Comparison of ENCODE assay signal across 21 cellular contexts in the genomic region with DNA sequence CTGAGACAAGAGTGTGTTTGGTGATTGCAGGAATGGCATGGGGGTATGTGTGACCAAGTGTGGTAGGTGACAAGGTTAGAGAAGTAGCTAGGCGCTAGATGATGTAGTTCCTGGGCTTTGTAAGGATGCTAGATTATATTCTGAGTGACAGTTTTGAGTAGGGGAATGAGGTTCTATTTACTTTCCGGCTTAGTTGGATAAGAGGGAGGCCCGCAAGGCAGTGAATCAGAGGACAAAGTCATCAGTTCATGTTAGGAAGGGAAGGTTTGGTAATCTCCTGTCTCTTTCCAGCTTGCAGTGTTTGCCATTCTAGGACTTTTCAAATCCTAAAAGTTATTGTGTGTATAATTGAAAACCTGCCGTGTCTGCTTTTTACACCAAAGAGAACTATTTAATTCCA.
DNase-seq lines count a peak whose midpoint lies in the region; ATAC-seq and TF ChIP-seq lines count a peak whose summit lies in the region.
"Had no signal": no experiment of that assay in that cellular context is flagged by ENCODE, and none has a peak within 500 bp of the region (broad histone marks: within the 10 kb centered on the region; RNA-seq: fewer than 3 reads in every experiment).

No MANE protein-coding gene starts in this region.

- DNase-seq in HuH-7 (ENCODE audit: low spot score) (peak; percentile 50), adipocyte (ENCODE audit: low read depth) (peak; percentile 4), fibroblast of mammary gland (ENCODE audit: low read depth) (peak; percentile 7), NCI-H2171 (lab: John Stamatoyannopoulos, UW) (no peak)
- no peak for DNase-seq in T-helper 2 cell treated with Interferon-gamma antibody and Interleukin-4, amounts not matched to agents 5 μg/mL and 100 μg/mL, for 36 hours (ENCODE audit: low spot score)
- no peak for DNase-seq in activated CD4-positive, alpha-beta T cell treated with anti-CD3 and anti-CD28 coated beads, Interleukin-2, amount 50 U/mL, for 1 hour
- DNase-seq: Calu3; CD4-positive, CD25-positive, alpha-beta regulatory T cell; DND-41; GDM1; GM23248; NCI-H1092; NCI-H1694; NCI-H2227 treated with DMSO at 0.1 percent for 48 hours; NCI-H524; SJCRH30; SW 1271 had no signal

- TF ChIP-seq CTCF in fibroblast of mammary gland (conservative IDR thresholded peaks at IDR 0.05; ENCODE audit: control insufficient read depth, insufficient read depth, low read depth, low read length), result no peak

- peaks cover 20% of the 10 kb centered on the region for H3K27me3 Mint-ChIP-seq in T-helper 2 cell treated with Interferon-gamma antibody and Interleukin-4, amounts not matched to agents 5 μg/mL and 100 μg/mL, for 36 hours (ENCODE audit: low read depth)
- H3K27me3 Mint-ChIP-seq: B cell had no signal

- H3K36me3 ChIP-seq in adipocyte (ENCODE audit: control insufficient read depth, insufficient read depth, low read length, severe bottlenecking), result no peaks in the 10 kb centered on the region
- H3K36me3 ChIP-seq: SJCRH30 had no signal

- H3K4me1 Mint-ChIP-seq in T-helper 2 cell treated with Interferon-gamma antibody and Interleukin-4, amounts not matched to agents 5 μg/mL and 100 μg/mL, for 36 hours (ENCODE audit: low read depth), result no peaks in the 10 kb centered on the region
- H3K4me1 Mint-ChIP-seq: B cell; CD4-positive, CD25-positive, alpha-beta regulatory T cell had no signal

- no peak overlapping the region for H3K27ac Mint-ChIP-seq in T-helper 2 cell treated with Interferon-gamma antibody and Interleukin-4, amounts not matched to agents 5 μg/mL and 100 μg/mL, for 36 hours
- H3K27ac Mint-ChIP-seq: B cell; CD4-positive, CD25-positive, alpha-beta regulatory T cell had no signal

- H3K4me3 Mint-ChIP-seq in T-helper 2 cell treated with Interferon-gamma antibody and Interleukin-4, amounts not matched to agents 5 μg/mL and 100 μg/mL, for 36 hours, result no peak overlapping the region
- H3K4me3 Mint-ChIP-seq: B cell had no signal

- no peaks in the 10 kb centered on the region for H3K36me3 Mint-ChIP-seq in T-helper 2 cell treated with Interferon-gamma antibody and Interleukin-4, amounts not matched to agents 5 μg/mL and 100 μg/mL, for 36 hours (ENCODE audit: low read depth)
- H3K36me3 Mint-ChIP-seq: CD4-positive, CD25-positive, alpha-beta regulatory T cell had no signal

- H3K4me1 ChIP-seq in adipocyte (ENCODE audit: control insufficient read depth, insufficient read depth, low read length), result no peaks in the 10 kb centered on the region
- H3K4me1 ChIP-seq: SJCRH30 had no signal

- H3K27me3 ChIP-seq in adipocyte (replicated peaks; ENCODE audit: control insufficient read depth, insufficient read depth, low read length), result no peaks in the 10 kb centered on the region
- H3K27me3 ChIP-seq: SJCRH30 had no signal

- H3K9me3 Mint-ChIP-seq in T-helper 2 cell treated with Interferon-gamma antibody and Interleukin-4, amounts not matched to agents 5 μg/mL and 100 μg/mL, for 36 hours, result no peaks in the 10 kb centered on the region
- H3K9me3 Mint-ChIP-seq: CD4-positive, CD25-positive, alpha-beta regulatory T cell had no signal

- no peaks in the 10 kb centered on the region for H3K9me3 ChIP-seq in adipocyte (ENCODE audit: control insufficient read depth, low read length)
- H3K9me3 ChIP-seq: SJCRH30 had no signal

- no peak overlapping the region for H3K9ac ChIP-seq in adipocyte (ENCODE audit: low read length)
- H3K9ac ChIP-seq: GM23248 had no signal

- H3K4me3 ChIP-seq in adipocyte (ENCODE audit: low read length) (no peak overlapping the region), fibroblast of mammary gland (ENCODE audit: control insufficient read depth, low read depth, low read length) (no peak overlapping the region)
- H3K4me3 ChIP-seq: GM12878, GM23248, SJCRH30 had no signal

- ATAC-seq in GM18517 (IDR thresholded peaks at IDR 0.05; ENCODE audit: unreplicated experiment), result no peak
- ATAC-seq: GM12878, HCT116 had no signal

Comparison
In these comparisons a context has a peak if more than half of its experiments do, and no peak if none do; other contexts are left out.
1. DNase-seq: peak in HuH-7 (single experiment), adipocyte (single experiment) and fibroblast of mammary gland (single experiment); none in T-helper 2 cell treated with Interferon-gamma antibody and Interleukin-4, amounts not matched to agents 5 μg/mL and 100 μg/mL, for 36 hours (single experiment), NCI-H2171 (single experiment) and activated CD4-positive, alpha-beta T cell treated with anti-CD3 and anti-CD28 coated beads, Interleukin-2, amount 50 U/mL, for 1 hour (single experiment).